ENCODE assay signal across 19 cellular contexts in genomic region chr14:103101257-103101963, GRCh38. TPM values are rescaled to one million over a fixed set of nuclear protein-coding genes. Genes with fewer than 3 reads are reported as not detected.
"Had no signal": no experiment of that assay in that cellular context is flagged by ENCODE, and none has a peak within 500 bp of the region (broad histone marks: within the 10 kb centered on the region; RNA-seq: fewer than 3 reads in every experiment).

No MANE protein-coding gene starts in this region.

- DNase-seq: activated CD4-positive, alpha-beta T cell treated with anti-CD3 and anti-CD28 coated beads, Interleukin-2, amount 10 ng/mL, durations not matched to agents 7 days and 5 days; activated CD8-positive, alpha-beta T cell treated with anti-CD3 and anti-CD28 coated beads, Interleukin-2, amount 10 ng/mL, durations not matched to agents 7 days and 5 days; activated naive CD4-positive, alpha-beta T cell treated with anti-CD3 and anti-CD28 coated beads for 36 hours; activated T-cell treated with anti-CD3 and anti-CD28 coated beads, Interleukin-2, amount 50 U/mL, for 24 hours; central memory CD4-positive, alpha-beta T cell; cortex of kidney; kidney glomerular epithelial cell; spleen; stimulated activated CD4-positive, alpha-beta T cell treated with anti-CD3 and anti-CD28 coated beads, Interleukin-4, amount 100 ng/mL, for 4 hours; stimulated activated naive CD4-positive, alpha-beta T cell; upper lobe of right lung had no signal

- H3K4me3 ChIP-seq: pancreas, upper lobe of right lung had no signal

- H3K9me3 Mint-ChIP-seq: activated CD4-positive, alpha-beta T cell treated with anti-CD3 and anti-CD28 coated beads, Interleukin-2, amount 10 ng/mL, durations not matched to agents 7 days and 5 days; activated naive CD4-positive, alpha-beta T cell treated with anti-CD3 and anti-CD28 coated beads for 36 hours; activated T-cell treated with anti-CD3 and anti-CD28 coated beads, Interleukin-2, amount 50 U/mL, for 24 hours; activated T-helper 2 cell treated with anti-CD3 and anti-CD28 coated beads, Interferon-gamma antibody, Interleukin-2, Interleukin-4, amounts not matched to agents 10 μg/mL and 5 μg/mL and 100 μg/mL, durations not matched to agents 14 hours and 24 hours and 36 hours had no signal

- H3K27ac ChIP-seq: esophagus muscularis mucosa, gastroesophageal sphincter, heart left ventricle, pancreas, upper lobe of right lung had no signal

- H3K4me3 Mint-ChIP-seq: activated CD4-positive, alpha-beta T cell treated with anti-CD3 and anti-CD28 coated beads, Interleukin-2, amount 10 ng/mL, durations not matched to agents 7 days and 5 days; activated CD8-positive, alpha-beta T cell treated with anti-CD3 and anti-CD28 coated beads, Interleukin-2, amount 10 ng/mL, durations not matched to agents 7 days and 5 days; activated naive CD4-positive, alpha-beta T cell treated with anti-CD3 and anti-CD28 coated beads for 36 hours; activated T-cell treated with anti-CD3 and anti-CD28 coated beads, Interleukin-2, amount 50 U/mL, for 24 hours; brain had no signal

- H3K27me3 ChIP-seq: pancreas had no signal

- H3K36me3 ChIP-seq: esophagus muscularis mucosa, gastroesophageal sphincter, heart left ventricle, pancreas, spleen, upper lobe of right lung had no signal

- H3K36me3 Mint-ChIP-seq: brain had no signal

- H3K9me3 ChIP-seq: esophagus muscularis mucosa, gastroesophageal sphincter, heart left ventricle, pancreas, spleen, upper lobe of right lung had no signal

- FAIRE-seq: pancreas had no signal

- H3K27ac Mint-ChIP-seq: activated CD4-positive, alpha-beta T cell treated with anti-CD3 and anti-CD28 coated beads, Interleukin-2, amount 10 ng/mL, durations not matched to agents 7 days and 5 days; activated CD8-positive, alpha-beta T cell treated with anti-CD3 and anti-CD28 coated beads, Interleukin-2, amount 10 ng/mL, durations not matched to agents 7 days and 5 days; activated naive CD4-positive, alpha-beta T cell treated with anti-CD3 and anti-CD28 coated beads for 36 hours; activated T-cell treated with anti-CD3 and anti-CD28 coated beads, Interleukin-2, amount 50 U/mL, for 24 hours; activated T-helper 2 cell treated with anti-CD3 and anti-CD28 coated beads, Interferon-gamma antibody, Interleukin-2, Interleukin-4, amounts not matched to agents 10 μg/mL and 5 μg/mL and 100 μg/mL, durations not matched to agents 14 hours and 24 hours and 36 hours; brain had no signal

RNA-seq across cellular contexts. Expression of gene EXOC3L4, which starts 6.9 kb away (rescaled TPM):
- total RNA-seq: activated CD4-positive, alpha-beta T cell treated with anti-CD3 and anti-CD28 coated beads, Interleukin-2, amount 10 ng/mL, durations not matched to agents 7 days and 5 days; activated CD8-positive, alpha-beta T cell treated with anti-CD3 and anti-CD28 coated beads, Interleukin-2, amount 10 ng/mL, durations not matched to agents 7 days and 5 days; activated naive CD4-positive, alpha-beta T cell treated with anti-CD3 and anti-CD28 coated beads for 36 hours; activated T-helper 2 cell treated with anti-CD3 and anti-CD28 coated beads, Interferon-gamma antibody, Interleukin-2, Interleukin-4, amounts not matched to agents 10 μg/mL and 5 μg/mL and 100 μg/mL, durations not matched to agents 14 hours and 24 hours and 36 hours; mononuclear cell had no signal

RNA-seq across cellular contexts. Expression of gene LBHD2, which starts 17.4 kb away (rescaled TPM):
- total RNA-seq: activated CD4-positive, alpha-beta T cell treated with anti-CD3 and anti-CD28 coated beads, Interleukin-2, amount 10 ng/mL, durations not matched to agents 7 days and 5 days; activated CD8-positive, alpha-beta T cell treated with anti-CD3 and anti-CD28 coated beads, Interleukin-2, amount 10 ng/mL, durations not matched to agents 7 days and 5 days; activated naive CD4-positive, alpha-beta T cell treated with anti-CD3 and anti-CD28 coated beads for 36 hours; activated T-helper 2 cell treated with anti-CD3 and anti-CD28 coated beads, Interferon-gamma antibody, Interleukin-2, Interleukin-4, amounts not matched to agents 10 μg/mL and 5 μg/mL and 100 μg/mL, durations not matched to agents 14 hours and 24 hours and 36 hours; esophagus muscularis mucosa; gastroesophageal sphincter; heart left ventricle; left ventricle myocardium superior; mononuclear cell; pancreas; spleen; upper lobe of right lung had no signal
- polyA plus RNA-seq: pancreas had no signal
